Comparison of ENCODE assay signal across 24 cellular contexts in genomic region chr9:136378171-136379002, GRCh38.
"Had no signal": no experiment of that assay in that cellular context is flagged by ENCODE, and none has a peak within 500 bp of the region (broad histone marks: within the 10 kb centered on the region; RNA-seq: fewer than 3 reads in every experiment).

No MANE protein-coding gene starts in this region.

- H3K4me1 Mint-ChIP-seq: activated B cell treated with CpG ODN at 0.5 μM for 24 hours; activated CD4-positive, alpha-beta T cell treated with anti-CD3 and anti-CD28 coated beads for 36 hours had no signal

- H3K9me3 Mint-ChIP-seq: activated B cell treated with CpG ODN at 0.5 μM for 24 hours; activated T-cell treated with anti-CD3 and anti-CD28 coated beads, Interleukin-2, amount 50 U/mL, for 24 hours; activated T-helper 2 cell treated with anti-CD3 and anti-CD28 coated beads, Interferon-gamma antibody, Interleukin-2, Interleukin-4, amounts not matched to agents 10 μg/mL and 5 μg/mL and 100 μg/mL, durations not matched to agents 14 hours and 24 hours and 36 hours; naive thymus-derived CD4-positive, alpha-beta T cell had no signal

- H3K36me3 Mint-ChIP-seq: activated naive CD8-positive, alpha-beta T cell; naive thymus-derived CD4-positive, alpha-beta T cell had no signal

- DNase-seq: activated B cell treated with CpG ODN at 0.5 μM for 24 hours; activated CD4-positive, alpha-beta T cell treated with anti-CD3 and anti-CD28 coated beads for 36 hours; activated CD4-positive, alpha-beta T cell treated with anti-CD3 and anti-CD28 coated beads, Interleukin-2, amount 50 U/mL, for 4 hours; activated CD8-positive, alpha-beta memory T cell treated with anti-CD3 and anti-CD28 coated beads for 24 hours; activated CD8-positive, alpha-beta memory T cell treated with anti-CD3 and anti-CD28 coated beads, Interleukin-2, amount 50 U/mL, for 4 hours; activated naive CD4-positive, alpha-beta T cell; activated T-cell treated with anti-CD3 and anti-CD28 coated beads, Interleukin-2, amount 50 U/mL, for 24 hours; brain microvascular endothelial cell; central memory CD4-positive, alpha-beta T cell; esophagus squamous epithelium; gastrocnemius medialis; hypothalamus; naive thymus-derived CD4-positive, alpha-beta T cell; spleen; stimulated activated CD4-positive, alpha-beta T cell treated with anti-CD3 and anti-CD28 coated beads, Interleukin-4, amount 100 ng/mL, for 1 hour; stimulated activated naive CD4-positive, alpha-beta T cell; T-helper 9 cell; testis; trophoblast cell; uterus had no signal

- H3K4me3 Mint-ChIP-seq: activated B cell treated with CpG ODN at 0.5 μM for 24 hours; activated CD4-positive, alpha-beta T cell treated with anti-CD3 and anti-CD28 coated beads for 36 hours; activated naive CD8-positive, alpha-beta T cell; activated T-cell treated with anti-CD3 and anti-CD28 coated beads, Interleukin-2, amount 50 U/mL, for 24 hours; naive thymus-derived CD4-positive, alpha-beta T cell had no signal

- H3K36me3 ChIP-seq: uterus had no signal

- H3K4me3 ChIP-seq: adrenal gland, ascending aorta, esophagus squamous epithelium, gastrocnemius medialis, spleen, testis, uterus had no signal

- H3K9me3 ChIP-seq: adrenal gland, ascending aorta, esophagus squamous epithelium, gastrocnemius medialis, spleen, testis, uterus had no signal

- H3K27me3 Mint-ChIP-seq: activated B cell treated with CpG ODN at 0.5 μM for 24 hours; activated CD4-positive, alpha-beta T cell treated with anti-CD3 and anti-CD28 coated beads for 36 hours; activated naive CD8-positive, alpha-beta T cell; activated T-cell treated with anti-CD3 and anti-CD28 coated beads, Interleukin-2, amount 50 U/mL, for 24 hours; naive thymus-derived CD4-positive, alpha-beta T cell had no signal

- ATAC-seq: activated CD4-positive, alpha-beta T cell treated with anti-CD3 and anti-CD28 coated beads for 36 hours; gastrocnemius medialis; naive thymus-derived CD4-positive, alpha-beta T cell had no signal

- H3K27me3 ChIP-seq: adrenal gland, ascending aorta, brain microvascular endothelial cell, esophagus squamous epithelium, gastrocnemius medialis, testis, uterus had no signal

- H3K27ac ChIP-seq: adrenal gland, ascending aorta, brain microvascular endothelial cell, esophagus squamous epithelium, gastrocnemius medialis, spleen, testis, uterus had no signal

- H3K27ac Mint-ChIP-seq: activated B cell treated with CpG ODN at 0.5 μM for 24 hours; activated CD4-positive, alpha-beta T cell treated with anti-CD3 and anti-CD28 coated beads for 36 hours; activated naive CD8-positive, alpha-beta T cell; activated T-cell treated with anti-CD3 and anti-CD28 coated beads, Interleukin-2, amount 50 U/mL, for 24 hours; activated T-helper 2 cell treated with anti-CD3 and anti-CD28 coated beads, Interferon-gamma antibody, Interleukin-2, Interleukin-4, amounts not matched to agents 10 μg/mL and 5 μg/mL and 100 μg/mL, durations not matched to agents 14 hours and 24 hours and 36 hours; naive thymus-derived CD4-positive, alpha-beta T cell had no signal

- H3K4me1 ChIP-seq: adrenal gland, ascending aorta, gastrocnemius medialis, testis, uterus had no signal
